In genomic region chr1:115012434-115012833, GRCh38 we compare ENCODE assay signal across 29 cellular contexts. TPM values are rescaled to one million over a fixed set of nuclear protein-coding genes. Genes with fewer than 3 reads are reported as not detected.
"Had no signal": no experiment of that assay in that cellular context is flagged by ENCODE, and none has a peak within 500 bp of the region (broad histone marks: within the 10 kb centered on the region; RNA-seq: fewer than 3 reads in every experiment).

No MANE protein-coding gene starts in this region.

- DNase-seq: stimulated activated CD4-positive, alpha-beta T cell treated with anti-CD3 and anti-CD28 coated beads, Interleukin-2, amount 100 ng/mL, for 48 hours; stimulated activated CD4-positive, alpha-beta T cell treated with anti-CD3 and anti-CD28 coated beads, Interleukin-4, amount 100 ng/mL, for 1 hour; stimulated activated CD4-positive, alpha-beta T cell treated with anti-CD3 and anti-CD28 coated beads, Interleukin-4, amount 100 ng/mL, for 24 hours; stimulated activated CD4-positive, alpha-beta T cell treated with anti-CD3 and anti-CD28 coated beads, Interleukin-4, amount 100 ng/mL, for 4 hours; stimulated activated CD8-positive, alpha-beta memory T cell treated with anti-CD3 and anti-CD28 coated beads, Interleukin-4, amount 100 ng/mL, for 48 hours; stimulated activated naive B cell treated with anti-CD40 and anti-IgM and Interleukin-4, amounts not matched to agents 10 μg/mL and 1 μg/mL and 100 μg/mL, for 72 hours; stimulated activated naive CD4-positive, alpha-beta T cell; stimulated activated naive CD4-positive, alpha-beta T cell treated with Interleukin-2 at 50 U/mL for 16 hours; stimulated activated naive CD8-positive, alpha-beta T cell treated with anti-CD3 and anti-CD28 coated beads, Interleukin-15, amount 100 ng/mL, for 72 hours; stimulated activated naive CD8-positive, alpha-beta T cell treated with anti-CD3 and anti-CD28 coated beads, Interleukin-15, Interleukin-2, amounts not matched to agents 100 U/mL and 50 U/mL, for 24 hours; stomach; substantia nigra; testis; thyroid gland; tibial artery; transverse colon; trophoblast cell; upper lobe of right lung; uterus had no signal

- FAIRE-seq: urothelium cell line had no signal

- H3K27me3 ChIP-seq: stomach, suprapubic skin, testis, thyroid gland, tibial artery, tibial nerve, transverse colon, upper lobe of left lung, upper lobe of right lung, uterus, vagina had no signal

- H3K9me3 ChIP-seq: stomach, suprapubic skin, testis, thoracic aorta, thyroid gland, tibial artery, tibial nerve, transverse colon, upper lobe of left lung, upper lobe of right lung, uterus, vagina had no signal

- H3K36me3 ChIP-seq: stomach, suprapubic skin, thoracic aorta, thyroid gland, tibial artery, tibial nerve, transverse colon, upper lobe of left lung, upper lobe of right lung, uterus, vagina had no signal

- H3K27ac ChIP-seq: stomach, suprapubic skin, testis, thoracic aorta, thyroid gland, tibial artery, tibial nerve, transverse colon, upper lobe of left lung, upper lobe of right lung, uterus, vagina had no signal

- H3K4me1 ChIP-seq: stomach, suprapubic skin, testis, thyroid gland, tibial artery, tibial nerve, transverse colon, upper lobe of left lung, upper lobe of right lung, uterus, vagina had no signal

- H3K4me3 ChIP-seq: stomach, suprapubic skin, testis, thoracic aorta, thyroid gland, tibial artery, tibial nerve, transverse colon, upper lobe of left lung, upper lobe of right lung, uterus, vagina had no signal

RNA-seq across cellular contexts. Expression of gene TSHB, which starts 17.2 kb away (rescaled TPM):
- total RNA-seq: stomach, subcutaneous adipose tissue, suprapubic skin, temporal lobe, testis, thoracic aorta, thyroid gland, tibial nerve, transverse colon, upper lobe of left lung, upper lobe of right lung, ureter, urinary bladder, uterus, vagina had no signal
- polyA plus RNA-seq: stomach, urinary bladder had no signal
